18 cellular contexts compared by ENCODE assay signal in the genomic region with DNA sequence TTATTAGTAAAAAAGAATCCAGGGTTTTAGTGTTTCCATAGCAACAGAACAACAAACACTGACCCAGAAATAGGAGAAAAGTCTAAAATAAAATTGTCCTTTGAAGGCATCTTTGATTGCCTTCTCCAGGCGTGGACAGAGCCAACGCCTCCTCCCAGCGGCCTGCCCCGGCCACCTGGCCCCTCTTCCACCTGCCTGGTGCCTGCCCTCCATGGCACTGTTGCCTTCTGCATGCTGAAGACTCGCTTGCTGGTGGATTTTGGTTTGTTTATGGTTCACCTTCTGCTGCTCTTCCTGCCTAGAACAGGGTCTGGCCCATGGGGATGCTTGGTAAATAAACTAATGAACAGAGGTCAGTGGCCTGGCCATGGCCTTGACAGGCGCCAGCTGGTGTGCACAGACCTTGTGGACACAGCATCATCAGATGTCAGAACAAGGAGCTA.
DNase-seq lines count a peak whose midpoint lies in the region; ATAC-seq and TF ChIP-seq lines count a peak whose summit lies in the region.
"Had no signal": no experiment of that assay in that cellular context is flagged by ENCODE, and none has a peak within 500 bp of the region (broad histone marks: within the 10 kb centered on the region; RNA-seq: fewer than 3 reads in every experiment).

No MANE protein-coding gene starts in this region.

- peak; percentile 53 for ATAC-seq in body of pancreas
- peak; percentile 51 to 92 (median 84) for ATAC-seq in heart right ventricle
- peak; percentile 27 for ATAC-seq in upper lobe of right lung
- no peak for ATAC-seq in SK-N-SH treated with all-trans-retinoic acid at 6 μM for 48 hours

- no peak overlapping the region for H3K9ac ChIP-seq in liver (ENCODE audit: low read depth in 1 of 2, low read length in 2 of 2)

- no peaks in the 10 kb centered on the region for H3K9me3 ChIP-seq in body of pancreas
- H3K9me3 ChIP-seq in heart right ventricle: peaks cover 0 to 27% (median 0%) of the 10 kb centered on the region in 11 donors
- H3K9me3 ChIP-seq in liver (ENCODE audit: control insufficient read depth in 4 of 4, low read length in 3 of 4): peaks cover 0 to 6% (median 3%) of the 10 kb centered on the region in 4 donors
- H3K9me3 ChIP-seq in upper lobe of right lung: peaks cover 7% of the 10 kb centered on the region

- H3K27me3 ChIP-seq in body of pancreas (no peaks in the 10 kb centered on the region), heart right ventricle (peaks cover 0 to 13% (median 6%) of the 10 kb centered on the region in 7 donors), liver (ENCODE audit: control insufficient read depth in 4 of 4, insufficient read depth in 4 of 4, low read length in 3 of 4) (no peaks in the 10 kb centered on the region), upper lobe of right lung (peaks cover 6% of the 10 kb centered on the region)
- H3K27me3 ChIP-seq: Peyer's patch had no signal

- H3K27ac ChIP-seq in body of pancreas (no peak overlapping the region), heart right ventricle (no peak overlapping the region), liver (ENCODE audit: low read depth in 1 of 2, low read length in 2 of 2) (peak overlapping the region; percentile 61 to 78), upper lobe of right lung (no peak overlapping the region)

- TF ChIP-seq POLR2A in body of pancreas (IDR thresholded peaks at IDR 0.05): no peak

- no peak overlapping the region for H3K4me3 ChIP-seq in body of pancreas
- no peak overlapping the region for H3K4me3 ChIP-seq in heart right ventricle
- H3K4me3 ChIP-seq in liver (ENCODE audit: low read depth in 1 of 3, low read length in 3 of 3): no peak overlapping the region
- H3K4me3 ChIP-seq in upper lobe of right lung: no peak overlapping the region
- H3K4me3 ChIP-seq: Peyer's patch had no signal

- TF ChIP-seq RAD21 in liver (IDR thresholded peaks at IDR 0.05): peak; percentile 43 to 46

- H3K36me3 ChIP-seq in body of pancreas (replicated peaks in 1 of 2; ENCODE audit: insufficient read depth in 1 of 2, low read depth in 2 of 2) (no peaks in the 10 kb centered on the region), heart right ventricle (no peaks in the 10 kb centered on the region), liver (ENCODE audit: control insufficient read depth in 4 of 4, insufficient read depth in 3 of 4, low read depth in 1 of 4, low read length in 3 of 4) (no peaks in the 10 kb centered on the region), upper lobe of right lung (no peaks in the 10 kb centered on the region)
- H3K36me3 ChIP-seq: Peyer's patch had no signal

- intact Hi-C loops in body of pancreas (cut with DNase I): no loop called here
- intact Hi-C loops in heart right ventricle (cut with DNase I): no loop called here
- intact Hi-C loops in upper lobe of right lung (cut with DNase I): no loop called here
- intact Hi-C loops in head of caudate nucleus (cut with DNase I): no loop called here

- TF ChIP-seq CTCF in body of pancreas (IDR thresholded peaks at IDR 0.05) (no peak), heart right ventricle (IDR thresholded peaks at IDR 0.05) (no peak), liver (IDR thresholded peaks at IDR 0.05; ENCODE audit: low read depth, low read length, missing input control) (no peak), upper lobe of right lung (IDR thresholded peaks at IDR 0.05) (no peak)

- 60 to 61% methylated on average over 6 of the region's 6 CpGs for WGBS in body of pancreas, 2 donors
- whole genome bisulfite sequencing in heart right ventricle, 2 donors: 63 to 69% methylated on average over 6 of the region's 6 CpGs
- 25% methylated on average over 6 of the region's 6 CpGs for WGBS in liver

- DNase-seq in body of pancreas: peak in 1 of 4 donors; percentile 34
- peak in 1 of 2 donors; percentile 41 for DNase-seq in heart right ventricle
- no peak for DNase-seq in upper lobe of right lung
- no peak for DNase-seq in germinal center (ENCODE audit: low spot score)
- DNase-seq in head of caudate nucleus: no peak
- DNase-seq: ACHN; C1 segment of cervical spinal cord; NCI-H1092 treated with DMSO at 0.1 percent for 48 hours; NCI-H146; NCI-H2029 treated with DMSO at 0.1 percent for 48 hours; NCI-H2171; NCI-H446; NCI-H69; NK-92 treated with Interleukin-12 subunit alpha and Interleukin-12 subunit beta, amount 100 ng/mL, for 24 hours; SHP77 had no signal

- H3K4me1 ChIP-seq in body of pancreas (no peaks in the 10 kb centered on the region), heart right ventricle (peaks cover 0 to 14% (median under 1%) of the 10 kb centered on the region in 9 donors), liver (ENCODE audit: control insufficient read depth in 4 of 4, insufficient read depth in 4 of 4, low read length in 3 of 4) (peaks cover 0 to 15% (median 9%) of the 10 kb centered on the region in 4 donors), upper lobe of right lung (no peaks in the 10 kb centered on the region)
- H3K4me1 ChIP-seq: Peyer's patch had no signal

TF ChIP-seq in liver, 16 proteins besides CTCF, POLR2A, EP300 and RAD21 (continues in another document):
- TF ChIP-seq, protein P1, sequence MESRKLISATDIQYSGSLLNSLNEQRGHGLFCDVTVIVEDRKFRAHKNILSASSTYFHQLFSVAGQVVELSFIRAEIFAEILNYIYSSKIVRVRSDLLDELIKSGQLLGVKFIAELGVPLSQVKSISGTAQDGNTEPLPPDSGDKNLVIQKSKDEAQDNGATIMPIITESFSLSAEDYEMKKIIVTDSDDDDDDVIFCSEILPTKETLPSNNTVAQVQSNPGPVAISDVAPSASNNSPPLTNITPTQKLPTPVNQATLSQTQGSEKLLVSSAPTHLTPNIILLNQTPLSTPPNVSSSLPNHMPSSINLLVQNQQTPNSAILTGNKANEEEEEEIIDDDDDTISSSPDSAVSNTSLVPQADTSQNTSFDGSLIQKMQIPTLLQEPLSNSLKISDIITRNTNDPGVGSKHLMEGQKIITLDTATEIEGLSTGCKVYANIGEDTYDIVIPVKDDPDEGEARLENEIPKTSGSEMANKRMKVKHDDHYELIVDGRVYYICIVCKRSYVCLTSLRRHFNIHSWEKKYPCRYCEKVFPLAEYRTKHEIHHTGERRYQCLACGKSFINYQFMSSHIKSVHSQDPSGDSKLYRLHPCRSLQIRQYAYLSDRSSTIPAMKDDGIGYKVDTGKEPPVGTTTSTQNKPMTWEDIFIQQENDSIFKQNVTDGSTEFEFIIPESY (IDR thresholded peaks at IDR 0.05): peak; percentile 56
- TF ChIP-seq FOXA2 (IDR thresholded peaks at IDR 0.05): peak; percentile 87
- peak; percentile 36 for TF ChIP-seq HNF4G (IDR thresholded peaks at IDR 0.05)
- peak; percentile 68 to 80 for TF ChIP-seq HNF4A (conservative IDR thresholded peaks at IDR 0.05)
- TF ChIP-seq EGR1 (IDR thresholded peaks at IDR 0.05; ENCODE audit: low read depth in 2 of 2): no peak
- TF ChIP-seq SP1 (IDR thresholded peaks at IDR 0.05): peak; percentile 76
- peak; percentile 57 for TF ChIP-seq YY1 (IDR thresholded peaks at IDR 0.05)
- peak; percentile 95 for TF ChIP-seq NR2F2 (IDR thresholded peaks at IDR 0.05)
- peak; percentile 95 to 96 for TF ChIP-seq RXRA (IDR thresholded peaks at IDR 0.05)

TF ChIP-seq in SK-N-SH treated with all-trans-retinoic acid at 6 μM for 48 hours, 23 proteins besides CTCF, POLR2A, EP300 and RAD21:
- TF ChIP-seq TOX (CRISPR knock-in tag; IDR thresholded peaks at IDR 0.05; ENCODE audit: borderline replicate concordance) (no peak), CSDC2 (CRISPR knock-in tag; IDR thresholded peaks at IDR 0.05) (no peak), ZNF565 (CRISPR knock-in tag; conservative IDR thresholded peaks at IDR 0.05; ENCODE audit: low read depth) (no peak), PPARA (CRISPR knock-in tag; IDR thresholded peaks at IDR 0.05; ENCODE audit: borderline replicate concordance) (no peak), ARNTL (CRISPR knock-in tag; IDR thresholded peaks at IDR 0.05; ENCODE audit: borderline replicate concordance, low read depth) (no peak), TCF4 (CRISPR knock-in tag; IDR thresholded peaks at IDR 0.05; ENCODE audit: borderline replicate concordance) (no peak), ZNF70 (CRISPR knock-in tag; IDR thresholded peaks at IDR 0.05) (no peak), OSR1 (CRISPR knock-in tag; IDR thresholded peaks at IDR 0.05) (no peak)
- TF ChIP-seq, protein P2, sequence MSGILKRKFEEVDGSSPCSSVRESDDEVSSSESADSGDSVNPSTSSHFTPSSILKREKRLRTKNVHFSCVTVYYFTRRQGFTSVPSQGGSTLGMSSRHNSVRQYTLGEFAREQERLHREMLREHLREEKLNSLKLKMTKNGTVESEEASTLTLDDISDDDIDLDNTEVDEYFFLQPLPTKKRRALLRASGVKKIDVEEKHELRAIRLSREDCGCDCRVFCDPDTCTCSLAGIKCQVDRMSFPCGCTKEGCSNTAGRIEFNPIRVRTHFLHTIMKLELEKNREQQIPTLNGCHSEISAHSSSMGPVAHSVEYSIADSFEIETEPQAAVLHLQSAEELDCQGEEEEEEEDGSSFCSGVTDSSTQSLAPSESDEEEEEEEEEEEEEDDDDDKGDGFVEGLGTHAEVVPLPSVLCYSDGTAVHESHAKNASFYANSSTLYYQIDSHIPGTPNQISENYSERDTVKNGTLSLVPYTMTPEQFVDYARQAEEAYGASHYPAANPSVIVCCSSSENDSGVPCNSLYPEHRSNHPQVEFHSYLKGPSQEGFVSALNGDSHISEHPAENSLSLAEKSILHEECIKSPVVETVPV (CRISPR knock-in tag; IDR thresholded peaks at IDR 0.05): no peak
- TF ChIP-seq, protein P3, sequence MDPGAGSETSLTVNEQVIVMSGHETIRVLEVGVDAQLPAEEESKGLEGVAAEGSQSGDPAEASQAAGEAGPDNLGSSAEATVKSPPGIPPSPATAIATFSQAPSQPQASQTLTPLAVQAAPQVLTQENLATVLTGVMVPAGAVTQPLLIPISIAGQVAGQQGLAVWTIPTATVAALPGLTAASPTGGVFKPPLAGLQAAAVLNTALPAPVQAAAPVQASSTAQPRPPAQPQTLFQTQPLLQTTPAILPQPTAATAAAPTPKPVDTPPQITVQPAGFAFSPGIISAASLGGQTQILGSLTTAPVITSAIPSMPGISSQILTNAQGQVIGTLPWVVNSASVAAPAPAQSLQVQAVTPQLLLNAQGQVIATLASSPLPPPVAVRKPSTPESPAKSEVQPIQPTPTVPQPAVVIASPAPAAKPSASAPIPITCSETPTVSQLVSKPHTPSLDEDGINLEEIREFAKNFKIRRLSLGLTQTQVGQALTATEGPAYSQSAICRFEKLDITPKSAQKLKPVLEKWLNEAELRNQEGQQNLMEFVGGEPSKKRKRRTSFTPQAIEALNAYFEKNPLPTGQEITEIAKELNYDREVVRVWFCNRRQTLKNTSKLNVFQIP (CRISPR knock-in tag; IDR thresholded peaks at IDR 0.05; ENCODE audit: borderline replicate concordance, low read depth): no peak
TF ChIP-seq in SK-N-SH treated with all-trans-retinoic acid at 6 μM for 48 hours: peak in this region for 0.

Comparison
In these comparisons a context has a peak if more than half of its experiments do, and no peak if none do; other contexts are left out.
1. H3K27ac ChIP-seq: peak in liver (2 of 2); none in body of pancreas (0 of 4), heart right ventricle (0 of 10) and upper lobe of right lung (single experiment).